Comparison of ENCODE assay signal across 24 cellular contexts in the genomic region with DNA sequence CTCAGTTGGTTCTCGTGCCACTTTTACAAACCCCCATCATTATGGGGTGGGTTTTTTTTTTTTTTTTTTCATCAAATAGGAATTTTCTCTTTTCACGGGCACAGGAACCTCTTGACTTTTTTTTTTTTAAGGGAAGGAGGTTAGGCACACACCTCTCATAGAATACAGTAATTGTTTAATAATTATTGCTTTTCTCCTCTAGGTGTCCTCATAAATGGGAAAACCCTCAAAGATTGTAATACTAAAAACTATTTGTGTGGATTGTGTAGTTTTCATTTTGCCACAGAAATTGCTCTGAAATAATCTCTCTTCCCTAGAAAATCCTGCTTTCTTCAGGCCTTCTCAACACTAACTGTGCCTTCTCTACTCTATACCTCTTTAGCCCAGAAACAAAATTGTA.
DNase-seq lines count a peak whose midpoint lies in the region; ATAC-seq and TF ChIP-seq lines count a peak whose summit lies in the region.
"Had no signal": no experiment of that assay in that cellular context is flagged by ENCODE, and none has a peak within 500 bp of the region (broad histone marks: within the 10 kb centered on the region; RNA-seq: fewer than 3 reads in every experiment).

No MANE protein-coding gene starts in this region.

- H3K4me1 ChIP-seq in Loucy (ENCODE audit: insufficient read depth, low read length, poor library complexity, severe bottlenecking): no peaks in the 10 kb centered on the region
- H3K4me1 ChIP-seq: lower lobe of right lung, tibial nerve had no signal

- no peaks in the 10 kb centered on the region for H3K9me3 ChIP-seq in Loucy (ENCODE audit: insufficient read depth, low read depth, low read length)
- H3K9me3 ChIP-seq: heart right ventricle, lower lobe of right lung, tibial nerve had no signal

- no peaks in the 10 kb centered on the region for H3K9me2 ChIP-seq in Loucy (replicated peaks; ENCODE audit: low read depth, low read length)

- H3K9ac ChIP-seq in Loucy (ENCODE audit: low read depth, low read length, poor library complexity, severe bottlenecking): no peak overlapping the region

- H3F3A ChIP-seq in Loucy (ENCODE audit: low read depth): no peaks in the 10 kb centered on the region

- peak; percentile 31 for DNase-seq in ELR (ENCODE audit: low read depth)
- DNase-seq in cerebellum (ENCODE audit: low spot score): peak; percentile 3
- no peak for DNase-seq in retinal pigment epithelial cell (ENCODE audit: low read depth)
- DNase-seq in AML-193 (lab: John Stamatoyannopoulos, UW): no peak
- DNase-seq: activated CD4-positive, alpha-beta T cell treated with anti-CD3 and anti-CD28 coated beads for 48 hours; amniotic stem cell; brain microvascular endothelial cell; DMS79; effector CD4-positive, alpha-beta T cell; GDM1; heart right ventricle; KG1; kidney glomerular epithelial cell; lower lobe of right lung; naive thymus-derived CD4-positive, alpha-beta T cell; NCI-H1694; NCI-H774; stimulated activated CD4-positive, alpha-beta T cell treated with anti-CD3 and anti-CD28 coated beads, Interleukin-4, amount 100 ng/mL, for 1 hour; T-cell had no signal

- H2AFZ ChIP-seq in Loucy (ENCODE audit: low read length): peak overlapping the region; percentile 32; the same call in 1 of the 2 replicates

- H3K4me3 ChIP-seq in Loucy (ENCODE audit: low read length, poor library complexity, severe bottlenecking) (no peak overlapping the region), retinal pigment epithelial cell (ENCODE audit: low read length) (no peak overlapping the region)
- H3K4me3 ChIP-seq: heart right ventricle, lower lobe of right lung, tibial nerve had no signal

- H3K36me3 ChIP-seq in Loucy (ENCODE audit: insufficient read depth, low read length): no peaks in the 10 kb centered on the region
- H3K36me3 ChIP-seq: brain microvascular endothelial cell, heart right ventricle, lower lobe of right lung, tibial nerve had no signal

- peak; percentile 54 for TF ChIP-seq CTCF in Loucy (conservative IDR thresholded peaks at IDR 0.05; ENCODE audit: low read length)
- peak; percentile 11 for TF ChIP-seq CTCF in retinal pigment epithelial cell (conservative IDR thresholded peaks at IDR 0.05; ENCODE audit: low read depth, low read length)

- H3K27me3 ChIP-seq in Loucy (ENCODE audit: insufficient read depth, low read length, poor library complexity, severe bottlenecking): no peaks in the 10 kb centered on the region
- H3K27me3 ChIP-seq: brain microvascular endothelial cell, tibial nerve had no signal

- no peak overlapping the region for H3K4me2 ChIP-seq in Loucy (ENCODE audit: low read depth, low read length, poor library complexity, severe bottlenecking)

- no peaks in the 10 kb centered on the region for H4K20me1 ChIP-seq in Loucy (ENCODE audit: insufficient read depth, low read length, poor library complexity, severe bottlenecking)

- H3K79me2 ChIP-seq in Loucy (ENCODE audit: insufficient read depth, low read length): no peaks in the 10 kb centered on the region

- ATAC-seq in HG02588 (IDR thresholded peaks at IDR 0.05; ENCODE audit: unreplicated experiment) (no peak), GM19351 (IDR thresholded peaks at IDR 0.05; ENCODE audit: unreplicated experiment) (no peak)
- ATAC-seq: heart right ventricle; lower lobe of right lung; naive thymus-derived CD4-positive, alpha-beta T cell; sciatic nerve; T-cell had no signal

Comparison
In these comparisons a context has a peak if more than half of its experiments do, and no peak if none do; other contexts are left out.
1. DNase-seq: peak in ELR (single experiment) and cerebellum (single experiment); none in retinal pigment epithelial cell (single experiment) and AML-193 (0 of 2).